In the genomic region with DNA sequence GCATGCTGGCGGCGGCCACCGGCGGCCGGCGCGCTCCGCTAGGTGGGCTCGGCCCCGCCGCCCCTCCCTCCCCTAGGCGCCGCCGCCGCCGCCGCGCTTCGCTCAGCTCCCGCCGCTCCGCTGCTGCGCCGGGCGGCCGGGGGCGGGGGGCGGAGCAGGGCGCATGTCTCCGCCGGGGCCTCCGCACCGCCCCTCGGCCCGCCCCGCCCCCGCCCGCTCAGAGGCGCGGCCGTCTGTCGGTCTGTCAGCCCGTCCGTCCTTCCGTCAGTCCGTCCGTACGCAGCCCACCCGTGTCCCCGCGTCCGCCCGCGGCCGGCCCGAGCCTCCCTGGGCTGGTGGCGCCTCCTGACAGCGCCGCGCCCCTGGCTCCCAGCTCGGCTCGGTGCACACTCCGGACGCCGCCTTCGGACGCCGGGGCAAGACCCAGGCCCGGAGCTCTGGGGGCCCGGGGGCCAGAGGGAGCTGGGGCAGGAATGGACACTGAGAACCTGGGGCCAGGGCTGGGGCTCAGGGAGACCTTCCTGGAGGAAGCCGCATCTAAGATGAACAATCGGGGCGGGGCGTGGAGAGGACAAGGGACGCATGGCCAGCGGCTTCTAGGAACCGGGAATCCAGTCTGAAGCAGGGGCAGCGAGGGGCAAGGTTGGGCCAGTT, we compare ENCODE assay signal across 8 cellular contexts. TPM values are rescaled to one million over a fixed set of nuclear protein-coding genes. Genes with fewer than 3 reads are reported as not detected.
DNase-seq lines count a peak whose midpoint lies in the region; ATAC-seq and TF ChIP-seq lines count a peak whose summit lies in the region.

GPR153 (minus strand) TSS at position 138 of the 654 bp plus-strand sequence. CDS start 6,193 bp downstream, outside the sequence.

- H3K4me1 ChIP-seq in HUES6 (ENCODE audit: control insufficient read depth, insufficient read depth, low read length): peaks cover 7% of the 10 kb centered on the region; the same call in 1 of the 2 replicates

- peaks cover 40% of the 10 kb centered on the region for H3K27me3 ChIP-seq in HUES6 (ENCODE audit: control insufficient read depth, insufficient read depth, low read length)

- H3K4me3 ChIP-seq in HUES6 (ENCODE audit: low read depth, low read length) (peak within 1 kb of the TSS; percentile 58), coronary artery (peak within 1 kb of the TSS; percentile 76)

- POLR2A ChIA-PET in WTC11 (lab: Charles Lee): interaction anchor here (0.9 kb wide), 1 partner anchor 107 kb away, joined by 3 read pairs; no protein-coding TSS in a partner anchor

- H3K36me3 ChIP-seq in HUES6 (ENCODE audit: control insufficient read depth, insufficient read depth, low read length): peaks cover 6% of the 10 kb centered on the region; the same call in 1 of the 2 replicates

- ATAC-seq in WTC11 (peak; percentile 23), memory B cell (ENCODE audit: low read depth) (peak; percentile 29), HG03196 (IDR thresholded peaks at IDR 0.05; ENCODE audit: unreplicated experiment) (no peak)

- H3K9me3 ChIP-seq in HUES6 (ENCODE audit: control insufficient read depth, insufficient read depth, low read depth, low read length): no peaks in the 10 kb centered on the region

- DNase-seq in ELF-1 (ENCODE audit: low read depth, low spot score): peak; percentile 52
- no peak for DNase-seq in WTC11 (ENCODE audit: low spot score)
- DNase-seq in coronary artery (ENCODE audit: low spot score): no peak
- no peak for DNase-seq in memory B cell (ENCODE audit: low spot score in 2 of 2)
- DNase-seq in stimulated activated CD8-positive, alpha-beta memory T cell treated with anti-CD3 and anti-CD28 coated beads, Interleukin-4, amount 100 ng/mL, for 48 hours: peak; percentile 67
- no peak for DNase-seq in superior temporal gyrus (ENCODE audit: extremely low spot score)

- H3K9me3 Mint-ChIP-seq in WTC11: no peaks in the 10 kb centered on the region
- H3K9me3 Mint-ChIP-seq in memory B cell: no peaks in the 10 kb centered on the region

- H3K27ac ChIP-seq in HUES6 (ENCODE audit: low read depth, low read length): no peak within 1 kb of the TSS
- H3K27ac ChIP-seq in coronary artery: peak within 1 kb of the TSS in 1 of 2 donors; percentile 58

- H3K9ac ChIP-seq in HUES6 (ENCODE audit: low read length): no peak within 1 kb of the TSS

- H3K4me1 Mint-ChIP-seq in WTC11 (peaks cover 9% of the 10 kb centered on the region), memory B cell (peaks cover 2% of the 10 kb centered on the region)

- H3K36me3 Mint-ChIP-seq in WTC11 (no peaks in the 10 kb centered on the region), memory B cell (no peaks in the 10 kb centered on the region)

- H3K27ac Mint-ChIP-seq in WTC11: no peak within 1 kb of the TSS
- no peak within 1 kb of the TSS for H3K27ac Mint-ChIP-seq in memory B cell

- CTCF ChIA-PET in WTC11 (lab: Charles Lee): interaction anchor here (0.5 to 14.8 kb wide), 15 partner anchors 12 to 180 kb away, joined by 3 to 164 read pairs (median 3); no protein-coding TSS in a partner anchor

- TF ChIP-seq CTCF in WTC11 (IDR thresholded peaks at IDR 0.05): no peak
- no peak for TF ChIP-seq CTCF in coronary artery (IDR thresholded peaks at IDR 0.05)

- H3K4me3 Mint-ChIP-seq in WTC11: peak within 1 kb of the TSS; percentile 63
- peak within 1 kb of the TSS; percentile 80 for H3K4me3 Mint-ChIP-seq in memory B cell

- H3K27me3 Mint-ChIP-seq in WTC11 (ENCODE audit: low read depth) (peaks cover 21% of the 10 kb centered on the region), memory B cell (peaks cover 13% of the 10 kb centered on the region)

TF ChIP-seq in WTC11, 78 proteins besides CTCF, POLR2A, EP300 and RAD21:
- TF ChIP-seq FOXP4 (CRISPR knock-in tag; IDR thresholded peaks at IDR 0.05) (no peak), CREM (CRISPR knock-in tag; IDR thresholded peaks at IDR 0.05) (0 out of 2 replicates have a peak, but pooled peaks have one; percentile 17), SP1 (CRISPR knock-in tag; conservative IDR thresholded peaks at IDR 0.05) (peak; percentile 56; the same call in 1 of the 2 replicates), FOXP1 (CRISPR knock-in tag; IDR thresholded peaks at IDR 0.05; ENCODE audit: borderline replicate concordance) (peak; percentile 63; the same call in 1 of the 2 replicates)

RNA-seq across cellular contexts. Expression of gene GPR153, which starts in this region (rescaled TPM):
- total RNA-seq in WTC11 (2021): 13.4 to 14.8 TPM (median 14.6 TPM) in 3 replicates

Comparison
In these comparisons a context has a peak if more than half of its experiments do, and no peak if none do; other contexts are left out.
1. DNase-seq: peak in ELF-1 (single experiment) and stimulated activated CD8-positive, alpha-beta memory T cell treated with anti-CD3 and anti-CD28 coated beads, Interleukin-4, amount 100 ng/mL, for 48 hours (single experiment); none in WTC11 (single experiment), coronary artery (single experiment), memory B cell (0 of 2) and superior temporal gyrus (single experiment).